ENCODE assay signal across 8 cellular contexts in genomic region chr11:10750838-10751580, GRCh38. TPM values are rescaled to one million over a fixed set of nuclear protein-coding genes. Genes with fewer than 3 reads are reported as not detected.
DNase-seq lines count a peak whose midpoint lies in the region; ATAC-seq and TF ChIP-seq lines count a peak whose summit lies in the region.

Gene CTR9, plus strand, starts transcription at chr11:10751246. Its CDS starts 167 bp downstream, at chr11:10751413.

- H3K36me3 ChIP-seq in ascending aorta (peaks cover 11 to 17% of the 10 kb centered on the region in 2 donors), rectal smooth muscle tissue (ENCODE audit: control insufficient read depth, insufficient read depth, low read length) (peaks cover 6% of the 10 kb centered on the region), aorta (ENCODE audit: control insufficient read depth in 1 of 2, insufficient read depth in 2 of 2, low read length in 1 of 2) (no peaks in the 10 kb centered on the region)

- under 1% methylated on average over 67 of the region's 67 CpGs for WGBS in right cardiac atrium
- 0 to 1% methylated on average over 67 of the region's 67 CpGs for WGBS in aorta, 2 donors

- peak within 1 kb of the TSS; percentile 87 for H3K9ac ChIP-seq in rectal smooth muscle tissue (ENCODE audit: low read length)

- H3K27me3 ChIP-seq in ascending aorta (no peaks in the 10 kb centered on the region), right cardiac atrium (ENCODE audit: control insufficient read depth, insufficient read depth) (no peaks in the 10 kb centered on the region), rectal smooth muscle tissue (ENCODE audit: control insufficient read depth, insufficient read depth, low read length) (no peaks in the 10 kb centered on the region), aorta (ENCODE audit: control insufficient read depth in 1 of 2, insufficient read depth in 2 of 2, low read length in 1 of 2) (no peaks in the 10 kb centered on the region)

- peaks cover 22% of the 10 kb centered on the region for H3K36me3 Mint-ChIP-seq in T-helper 2 cell treated with Interferon-gamma antibody and Interleukin-4, amounts not matched to agents 5 μg/mL and 100 μg/mL, for 36 hours (ENCODE audit: low read depth)

- H3K4me1 ChIP-seq in ascending aorta (peaks cover 0 to 11% of the 10 kb centered on the region in 2 donors), right cardiac atrium (ENCODE audit: control insufficient read depth, insufficient read depth, low read length) (no peaks in the 10 kb centered on the region), rectal smooth muscle tissue (ENCODE audit: control insufficient read depth, insufficient read depth, low read length) (no peaks in the 10 kb centered on the region), aorta (ENCODE audit: control insufficient read depth in 1 of 2, insufficient read depth in 2 of 2, low read length in 2 of 2) (peaks cover 0 to 2% of the 10 kb centered on the region in 2 donors)

- H3K4me3 ChIP-seq in ascending aorta (peak within 1 kb of the TSS; percentile 83 to 91), right cardiac atrium (ENCODE audit: low read length) (peak within 1 kb of the TSS; percentile 61), rectal smooth muscle tissue (ENCODE audit: low read length) (peak within 1 kb of the TSS; percentile 85), aorta (ENCODE audit: low read length in 2 of 2) (peak within 1 kb of the TSS; percentile 84 to 90)

- no peaks in the 10 kb centered on the region for H3K27me3 Mint-ChIP-seq in T-helper 2 cell treated with Interferon-gamma antibody and Interleukin-4, amounts not matched to agents 5 μg/mL and 100 μg/mL, for 36 hours (ENCODE audit: low read depth)

- peak within 1 kb of the TSS; percentile 92 for H3K27ac Mint-ChIP-seq in T-helper 2 cell treated with Interferon-gamma antibody and Interleukin-4, amounts not matched to agents 5 μg/mL and 100 μg/mL, for 36 hours

- H3K27ac ChIP-seq in ascending aorta = peak within 1 kb of the TSS; percentile 90 to 96
- H3K27ac ChIP-seq in right cardiac atrium (ENCODE audit: low read length) = peak within 1 kb of the TSS; percentile 99
- peak within 1 kb of the TSS; percentile 96 for H3K27ac ChIP-seq in rectal smooth muscle tissue (ENCODE audit: low read depth, low read length)
- H3K27ac ChIP-seq in aorta (ENCODE audit: low read depth in 1 of 2, low read length in 2 of 2) = peak within 1 kb of the TSS in 1 of 2 donors; percentile 88

- ATAC-seq in GM18502 (IDR thresholded peaks at IDR 0.05; ENCODE audit: poor library complexity, unreplicated experiment) (peak; percentile 93), HG02970 (IDR thresholded peaks at IDR 0.05; ENCODE audit: low FRiP score, unreplicated experiment) (peak; percentile 90), right cardiac atrium (peak; percentile 97 to 98), aorta (ENCODE audit: low FRiP score) (peak; percentile 97)

- peaks cover 28% of the 10 kb centered on the region for H3K4me1 Mint-ChIP-seq in T-helper 2 cell treated with Interferon-gamma antibody and Interleukin-4, amounts not matched to agents 5 μg/mL and 100 μg/mL, for 36 hours (ENCODE audit: low read depth)

- peak within 1 kb of the TSS; percentile 96 for H3K4me3 Mint-ChIP-seq in T-helper 2 cell treated with Interferon-gamma antibody and Interleukin-4, amounts not matched to agents 5 μg/mL and 100 μg/mL, for 36 hours

- intact Hi-C loops in ascending aorta (cut with DNase I) (no loop called here), right cardiac atrium (cut with DNase I) (no loop called here), aorta (cut with DNase I) (no loop called here)

- H3K9me3 Mint-ChIP-seq in T-helper 2 cell treated with Interferon-gamma antibody and Interleukin-4, amounts not matched to agents 5 μg/mL and 100 μg/mL, for 36 hours = no peaks in the 10 kb centered on the region

- TF ChIP-seq CTCF in ascending aorta (IDR thresholded peaks at IDR 0.05) = peak in 2 of 3 experiments; percentile 8 to 33

- H3K9me3 ChIP-seq in ascending aorta = no peaks in the 10 kb centered on the region
- H3K9me3 ChIP-seq in right cardiac atrium (ENCODE audit: control insufficient read depth, low read length) = no peaks in the 10 kb centered on the region
- H3K9me3 ChIP-seq in aorta (ENCODE audit: control insufficient read depth, low read length) = no peaks in the 10 kb centered on the region

- DNase-seq in NCI-H1930 (lab: John Stamatoyannopoulos, UW) (peak; percentile 98 to 100), ascending aorta (ENCODE audit: low spot score in 2 of 2) (peak; percentile 82 to 97), right cardiac atrium (peak; percentile 94 to 98 (median 97)), aorta (peak; percentile 97 to 99)
- DNase-seq in T-helper 2 cell treated with Interferon-gamma antibody and Interleukin-4, amounts not matched to agents 5 μg/mL and 100 μg/mL, for 36 hours (ENCODE audit: low spot score) = peak; percentile 94

RNA-seq across cellular contexts. Expression of gene CTR9, which starts in this region (rescaled TPM):
- total RNA-seq in ascending aorta (3.1 TPM), right cardiac atrium (10 to 100 TPM; 26.0 to 29.8 (median 28.1) TPM), aorta (10 to 100 TPM; 29.7 to 32.2 TPM)
- polyA plus RNA-seq in right cardiac atrium (14.1 TPM), aorta (10 to 100 TPM; 10.8 to 12.6 TPM)
